Comparison of ENCODE assay signal across 8 cellular contexts in genomic region chr9:131407717-131408195, GRCh38. TPM values are rescaled to one million over a fixed set of nuclear protein-coding genes. Genes with fewer than 3 reads are reported as not detected.
DNase-seq lines count a peak whose midpoint lies in the region; ATAC-seq and TF ChIP-seq lines count a peak whose summit lies in the region.

No MANE protein-coding gene starts in this region.

- ATAC-seq in naive thymus-derived CD8-positive, alpha-beta T cell, result peak; percentile 60 to 77
- no peak for ATAC-seq in GM18868 (IDR thresholded peaks at IDR 0.05; ENCODE audit: unreplicated experiment)
- no peak for ATAC-seq in GM18858 (IDR thresholded peaks at IDR 0.05; ENCODE audit: unreplicated experiment)

- H3K27ac Mint-ChIP-seq in activated CD4-positive, alpha-beta memory T cell treated with anti-CD3 and anti-CD28 coated beads, Interleukin-2, amount 10 ng/mL, durations not matched to agents 7 days and 5 days, result peak overlapping the region; percentile 65
- peak overlapping the region; percentile 84 to 94 (median 92) for H3K27ac Mint-ChIP-seq in naive thymus-derived CD8-positive, alpha-beta T cell

- H3K27ac ChIP-seq in ACC112 (ENCODE audit: low read depth, low read length) (peak overlapping the region; percentile 21; the same call in 1 of the 2 replicates), esophagus (ENCODE audit: low read depth in 2 of 2, low read length in 1 of 2) (peak overlapping the region; percentile 36 to 74)

- peak; percentile 51 for DNase-seq in activated CD4-positive, alpha-beta memory T cell treated with anti-CD3 and anti-CD28 coated beads, Interleukin-2, amount 10 ng/mL, durations not matched to agents 7 days and 5 days
- DNase-seq in naive thymus-derived CD8-positive, alpha-beta T cell, result peak; percentile 25 to 76 (median 57)
- DNase-seq in NOMO-1 treated with dmso at 0.1 percent for 144 hours (lab: John Stamatoyannopoulos, UW; ENCODE audit: unreplicated experiment), result no peak

- peaks cover 22% of the 10 kb centered on the region for H3K36me3 Mint-ChIP-seq in activated CD4-positive, alpha-beta memory T cell treated with anti-CD3 and anti-CD28 coated beads, Interleukin-2, amount 10 ng/mL, durations not matched to agents 7 days and 5 days (ENCODE audit: low read depth)
- H3K36me3 Mint-ChIP-seq in naive thymus-derived CD8-positive, alpha-beta T cell, result peaks cover 0 to 19% (median 0%) of the 10 kb centered on the region in 3 donors

- peak; percentile 22; the same call in 1 of the 2 replicates for TF ChIP-seq RAD21 in Ishikawa (IDR thresholded peaks at IDR 0.05; ENCODE audit: low read depth)

- H3K9me3 ChIP-seq in esophagus (ENCODE audit: control insufficient read depth in 2 of 2, insufficient read depth in 1 of 2, low read depth in 1 of 2, low read length in 1 of 2), result no peaks in the 10 kb centered on the region

- no peaks in the 10 kb centered on the region for H3K27me3 Mint-ChIP-seq in activated CD4-positive, alpha-beta memory T cell treated with anti-CD3 and anti-CD28 coated beads, Interleukin-2, amount 10 ng/mL, durations not matched to agents 7 days and 5 days
- H3K27me3 Mint-ChIP-seq in naive thymus-derived CD8-positive, alpha-beta T cell, result no peaks in the 10 kb centered on the region

- H3K27me3 ChIP-seq in ACC112 (ENCODE audit: insufficient read depth, low read length), result no peaks in the 10 kb centered on the region
- no peaks in the 10 kb centered on the region for H3K27me3 ChIP-seq in esophagus (ENCODE audit: control insufficient read depth in 1 of 2, insufficient read depth in 2 of 2, low read length in 2 of 2)

- POLR2A ChIA-PET in activated CD4-positive, alpha-beta memory T cell treated with anti-CD3 and anti-CD28 coated beads, Interleukin-2, amount 10 ng/mL, durations not matched to agents 7 days and 5 days (lab: Charles Lee), result interaction anchor here (0.8 to 3.9 kb wide), 7 partner anchors 9 to 95 kb away, joined by 3 to 30 read pairs (median 4); partner anchors contain the start of gene POMT1
- POLR2A ChIA-PET in naive thymus-derived CD8-positive, alpha-beta T cell (lab: Charles Lee), result interaction anchor here (0.5 to 5.5 kb wide), 12 partner anchors 8 to 158 kb away, joined by 3 to 73 read pairs (median 5); partner anchors contain the start of gene PRRC2B

- H3K9me3 Mint-ChIP-seq in activated CD4-positive, alpha-beta memory T cell treated with anti-CD3 and anti-CD28 coated beads, Interleukin-2, amount 10 ng/mL, durations not matched to agents 7 days and 5 days, result no peaks in the 10 kb centered on the region
- H3K9me3 Mint-ChIP-seq in naive thymus-derived CD8-positive, alpha-beta T cell, result no peaks in the 10 kb centered on the region

- peak overlapping the region; percentile 55 for H3K4me3 Mint-ChIP-seq in activated CD4-positive, alpha-beta memory T cell treated with anti-CD3 and anti-CD28 coated beads, Interleukin-2, amount 10 ng/mL, durations not matched to agents 7 days and 5 days
- peak overlapping the region; percentile 63 to 91 (median 84) for H3K4me3 Mint-ChIP-seq in naive thymus-derived CD8-positive, alpha-beta T cell

- WGBS in esophagus, 2 donors, result 9 to 10% methylated on average over 13 of the region's 13 CpGs

- CTCF ChIA-PET in activated CD4-positive, alpha-beta memory T cell treated with anti-CD3 and anti-CD28 coated beads, Interleukin-2, amount 10 ng/mL, durations not matched to agents 7 days and 5 days (lab: Charles Lee), result interaction anchor here (0.6 to 4.1 kb wide), 7 partner anchors 10 to 96 kb away, joined by 3 to 20 read pairs (median 4); no protein-coding TSS in a partner anchor

- H3K36me3 ChIP-seq in ACC112 (ENCODE audit: insufficient read depth, low read length) (peaks cover 5% of the 10 kb centered on the region; the same call in 1 of the 2 replicates), esophagus (ENCODE audit: control insufficient read depth in 2 of 2, insufficient read depth in 2 of 2, low read length in 1 of 2) (peaks cover 0 to 5% of the 10 kb centered on the region in 2 donors)

- H3K4me1 Mint-ChIP-seq in activated CD4-positive, alpha-beta memory T cell treated with anti-CD3 and anti-CD28 coated beads, Interleukin-2, amount 10 ng/mL, durations not matched to agents 7 days and 5 days, result peaks cover 83% of the 10 kb centered on the region
- H3K4me1 Mint-ChIP-seq in naive thymus-derived CD8-positive, alpha-beta T cell, result peaks cover 55 to 95% (median 90%) of the 10 kb centered on the region in 4 donors

- H2AFZ ChIP-seq in ACC112 (ENCODE audit: low read length, unreplicated experiment), result no peak overlapping the region

- H3K4me3 ChIP-seq in ACC112 (ENCODE audit: low read depth, low read length) (peak overlapping the region; percentile 59), esophagus (ENCODE audit: low read depth in 1 of 2, low read length in 2 of 2) (no peak overlapping the region)

- no peak for TF ChIP-seq EP300 in Ishikawa (IDR thresholded peaks at IDR 0.05; ENCODE audit: borderline replicate concordance)

- peaks cover 96% of the 10 kb centered on the region for H3K79me2 ChIP-seq in ACC112 (ENCODE audit: control insufficient read depth, insufficient read depth, low read length, unreplicated experiment)

- H3K4me1 ChIP-seq in ACC112 (ENCODE audit: control insufficient read depth, insufficient read depth, low read length, unreplicated experiment) (peaks cover 70% of the 10 kb centered on the region), esophagus (ENCODE audit: control insufficient read depth in 2 of 2, insufficient read depth in 2 of 2, low read length in 1 of 2) (peaks cover 23 to 30% of the 10 kb centered on the region in 2 donors)

TF ChIP-seq in Ishikawa, 13 proteins besides CTCF, POLR2A, EP300 and RAD21:
- TF ChIP-seq ZBTB7A (IDR thresholded peaks at IDR 0.05; ENCODE audit: low read depth) (no peak), REST (IDR thresholded peaks at IDR 0.05; ENCODE audit: low read depth) (no peak), EGR1 (IDR thresholded peaks at IDR 0.05) (no peak), TEAD4 (IDR thresholded peaks at IDR 0.05) (no peak)

RNA-seq across cellular contexts. Expression of gene PRRC2B, which starts 13.9 kb away (rescaled TPM):
- total RNA-seq in activated CD4-positive, alpha-beta memory T cell treated with anti-CD3 and anti-CD28 coated beads, Interleukin-2, amount 10 ng/mL, durations not matched to agents 7 days and 5 days, result 100 to 1,000 TPM; 178 to 190 TPM
- 10 to 100 TPM; 26.8 to 60.0 TPM for polyA plus RNA-seq in esophagus
- 100 to 1,000 TPM; 383 to 386 TPM for total RNA-seq in naive thymus-derived CD8-positive, alpha-beta T cell
- polyA plus RNA-seq in naive thymus-derived CD8-positive, alpha-beta T cell, result 10 to 100 TPM; 13.4 to 56.3 (median 27.9) TPM

Comparison
In these comparisons a context has a peak if more than half of its experiments do, and no peak if none do; other contexts are left out.
1. ATAC-seq: peak in naive thymus-derived CD8-positive, alpha-beta T cell (2 of 2); none in GM18868 (single experiment) and GM18858 (single experiment).